Comparison of ENCODE assay signal across 18 cellular contexts in the genomic region with DNA sequence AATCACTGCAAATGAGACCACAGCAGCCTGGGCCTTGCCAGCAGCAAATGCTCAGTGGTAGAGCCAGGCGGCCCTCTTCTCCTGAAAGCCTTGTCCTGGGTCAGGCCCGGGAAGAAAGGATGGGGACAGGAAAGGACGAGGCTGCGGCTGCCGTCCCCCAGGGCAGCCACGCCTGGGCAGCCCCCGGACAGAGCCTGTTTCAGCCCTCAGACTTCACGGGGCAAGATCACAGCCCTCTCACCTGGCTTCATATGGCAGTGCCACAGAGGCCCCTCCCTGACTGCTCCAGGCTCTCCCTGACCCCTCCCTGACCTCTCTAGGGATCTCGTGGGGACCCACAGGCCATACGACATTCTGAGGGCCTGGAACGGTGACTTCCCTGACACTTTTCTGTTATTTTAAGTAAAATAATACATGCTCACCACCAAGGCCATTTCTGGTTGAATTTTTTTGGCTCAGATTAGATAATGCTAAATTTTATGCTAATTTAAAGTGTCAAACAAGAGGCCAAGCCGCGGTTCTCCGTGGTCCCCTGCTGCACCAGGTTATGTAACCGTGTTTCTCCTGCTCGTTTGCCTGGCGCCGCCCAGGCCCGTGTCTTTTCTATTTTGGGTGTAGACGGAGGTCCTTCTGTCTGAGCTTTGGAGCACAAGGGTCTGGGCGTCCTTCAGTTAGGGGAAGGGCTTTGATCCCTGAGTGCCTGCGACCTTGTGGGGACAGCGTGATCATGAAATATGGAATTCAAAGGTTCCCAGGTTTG. TPM values are rescaled to one million over a fixed set of nuclear protein-coding genes. Genes with fewer than 3 reads are reported as not detected.
DNase-seq lines count a peak whose midpoint lies in the region; ATAC-seq and TF ChIP-seq lines count a peak whose summit lies in the region.
"Had no signal": no experiment of that assay in that cellular context is flagged by ENCODE, and none has a peak within 500 bp of the region (broad histone marks: within the 10 kb centered on the region; RNA-seq: fewer than 3 reads in every experiment).

No MANE protein-coding gene starts in this region.

- CTCF ChIA-PET in MCF 10A (lab: Yijun Ruan, JAX) = no interaction called here

- H3K27me3 ChIP-seq in BE2C = peaks cover 3% of the 10 kb centered on the region; the same call in 1 of the 2 replicates
- no peaks in the 10 kb centered on the region for H3K27me3 ChIP-seq in body of pancreas

- H3K27ac ChIP-seq in body of pancreas = no peak overlapping the region
- H3K27ac ChIP-seq: GM23248 had no signal

- DNase-seq in BE2C = peak; percentile 2
- peak; percentile 69 for DNase-seq in G401 (ENCODE audit: low spot score)
- no peak for DNase-seq in endothelial cell (ENCODE audit: low spot score)
- peak; percentile 39 for DNase-seq in sciatic nerve (ENCODE audit: low spot score)
- DNase-seq in MCF 10A (ENCODE audit: unreplicated experiment) = no peak
- DNase-seq in body of pancreas = no peak
- DNase-seq: DMS79 treated with DMSO at 0.1 percent for 48 hours, GM23248, HCEC 1CT, NCI-H1105, NCI-H1694, NCI-H2081 treated with DMSO at 0.1 percent for 48 hours had no signal

- H3K4me1 ChIP-seq in BE2C (no peaks in the 10 kb centered on the region; the same call in 1 of the 2 replicates), body of pancreas (no peaks in the 10 kb centered on the region)

- no TSS peak for BruUV-seq in MCF 10A (replicated peaks; lab: Mats Ljungman, UMichigan)

- H3K4me3 ChIP-seq in BE2C (ENCODE audit: low read depth, low read length) (no peak overlapping the region), body of pancreas (no peak overlapping the region)
- H3K4me3 ChIP-seq: GM23248 had no signal

- peaks cover 5% of the 10 kb centered on the region for H3K36me3 Mint-ChIP-seq in endothelial cell (ENCODE audit: low read depth, unreplicated experiment)
- H3K36me3 Mint-ChIP-seq in MCF 10A (ENCODE audit: insufficient read depth, unreplicated experiment) = no peaks in the 10 kb centered on the region
- H3K36me3 Mint-ChIP-seq: CD14-positive monocyte had no signal

- H3K9me3 Mint-ChIP-seq in endothelial cell (ENCODE audit: unreplicated experiment) (no peaks in the 10 kb centered on the region), MCF 10A (ENCODE audit: unreplicated experiment) (peaks cover 3% of the 10 kb centered on the region)

- no peak overlapping the region for H3K4me3 Mint-ChIP-seq in endothelial cell (ENCODE audit: unreplicated experiment)
- H3K4me3 Mint-ChIP-seq in MCF 10A (ENCODE audit: unreplicated experiment) = no peak overlapping the region
- H3K4me3 Mint-ChIP-seq: CD14-positive monocyte had no signal

- POLR2A ChIA-PET in MCF 10A (lab: Yijun Ruan, JAX) = no interaction called here

- peaks cover 4% of the 10 kb centered on the region for H3K9me3 ChIP-seq in BE2C
- no peaks in the 10 kb centered on the region for H3K9me3 ChIP-seq in body of pancreas

- ATAC-seq in sciatic nerve (no peak), GM21825 (IDR thresholded peaks at IDR 0.05; ENCODE audit: unreplicated experiment) (no peak), body of pancreas (no peak)
- ATAC-seq: Panc1 had no signal

- no peak for TF ChIP-seq POLR2A in body of pancreas (IDR thresholded peaks at IDR 0.05)

- H3K27me3 Mint-ChIP-seq in endothelial cell (ENCODE audit: unreplicated experiment) = peaks cover 17% of the 10 kb centered on the region
- H3K27me3 Mint-ChIP-seq in MCF 10A (ENCODE audit: insufficient read depth, unreplicated experiment) = peaks cover 18% of the 10 kb centered on the region

- intact Hi-C loops in sciatic nerve (cut with DNase I) = no loop called here
- intact Hi-C loops in MCF 10A (cut with micrococcal nuclease) = no loop called here
- intact Hi-C loops in body of pancreas (cut with DNase I) = no loop called here

- H3K4me1 Mint-ChIP-seq in endothelial cell (ENCODE audit: unreplicated experiment) = peaks cover 2% of the 10 kb centered on the region
- no peaks in the 10 kb centered on the region for H3K4me1 Mint-ChIP-seq in MCF 10A (ENCODE audit: insufficient read depth, unreplicated experiment)
- H3K4me1 Mint-ChIP-seq: CD14-positive monocyte had no signal

- H3K36me3 ChIP-seq in BE2C (no peaks in the 10 kb centered on the region), body of pancreas (replicated peaks in 1 of 2; ENCODE audit: insufficient read depth in 1 of 2, low read depth in 2 of 2) (no peaks in the 10 kb centered on the region)

- H3K27ac Mint-ChIP-seq in endothelial cell (ENCODE audit: unreplicated experiment) (peak overlapping the region; percentile 52), MCF 10A (ENCODE audit: low read depth, unreplicated experiment) (no peak overlapping the region)
- H3K27ac Mint-ChIP-seq: CD14-positive monocyte had no signal

- in situ Hi-C loops in G401 (cut with HindIII; ENCODE audit: low sequenced_read_pairs) = no loop called here

- WGBS in body of pancreas, 2 donors = 52 to 56% methylated on average over 18 to 23 of the region's 23 CpGs

- TF ChIP-seq CTCF in BE2C (IDR thresholded peaks at IDR 0.05; ENCODE audit: low read depth, low read length) (no peak), endothelial cell (IDR thresholded peaks at IDR 0.05; ENCODE audit: unreplicated experiment) (no peak), MCF 10A (IDR thresholded peaks at IDR 0.05; ENCODE audit: unreplicated experiment) (no peak), body of pancreas (IDR thresholded peaks at IDR 0.05) (no peak)

RNA-seq across cellular contexts. Expression of gene BHLHE23, which starts 59.9 kb away (rescaled TPM):
- not detected for polyA plus RNA-seq in BE2C (2012; ENCODE audit: insufficient read depth, insufficient read length, low read depth)
- total RNA-seq in G401 (2014; rRNA removed; shearing (Covaris generic)) = not detected in 2 replicates
- not detected for total RNA-seq in endothelial cell (ENCODE audit: unreplicated experiment)
- not detected for total RNA-seq in sciatic nerve
- total RNA-seq in MCF 10A (2022) = not detected in 2 replicates
- not detected for total RNA-seq in body of pancreas
- total RNA-seq: A673, GM23248, LHCN-M2, NCI-H460 had no signal
- polyA plus RNA-seq: CD14-positive monocyte, GM23248 had no signal

Comparison
In these comparisons a context has a peak if more than half of its experiments do, and no peak if none do; other contexts are left out.
1. DNase-seq: peak in BE2C (single experiment), G401 (single experiment) and sciatic nerve (single experiment); none in endothelial cell (single experiment), MCF 10A (single experiment) and body of pancreas (0 of 4).